Comparison of ENCODE assay signal across 8 cellular contexts in genomic region chr3:3015472-3016089, GRCh38.
A peak's percentile ranks its signal among the peaks of the same experiment; 100 is the strongest.
DNase-seq lines count a peak whose midpoint lies in the region; ATAC-seq and TF ChIP-seq lines count a peak whose summit lies in the region.

No MANE protein-coding gene starts in this region.

- ATAC-seq in GM21737 (IDR thresholded peaks at IDR 0.05; ENCODE audit: unreplicated experiment) (peak; percentile 74), left lobe of liver (peak; percentile 96)
- ATAC-seq in activated T-cell treated with anti-CD3 and anti-CD28 coated beads, Interleukin-2, amount 50 U/mL, for 72 hours (replicated peaks in 1 of 2): no peak

- intact Hi-C loops in ascending aorta (cut with DNase I): no loop called here

- TF ChIP-seq CTCF in ascending aorta (IDR thresholded peaks at IDR 0.05): peak in 2 of 3 experiments; percentile 14 to 43

- H3K4me3 ChIP-seq in ascending aorta: no peak overlapping the region

- H3K27ac ChIP-seq in ascending aorta: no peak overlapping the region

- DNase-seq in GF-D8 (lab: John Stamatoyannopoulos, UW) (peak; percentile 2), NAMALWA (ENCODE audit: low spot score) (peak; percentile 14), ascending aorta (ENCODE audit: low spot score in 2 of 2) (no peak), left lobe of liver (ENCODE audit: low spot score) (no peak), EL (no peak)
- DNase-seq in activated effector memory CD4-positive, alpha-beta T cell treated with Interleukin-2 at 50 U/mL for 16 hours: no peak
- DNase-seq in activated T-cell treated with anti-CD3 and anti-CD28 coated beads, Interleukin-2, amount 50 U/mL, for 72 hours: no peak

- no peaks in the 10 kb centered on the region for H3K36me3 Mint-ChIP-seq in activated T-cell treated with anti-CD3 and anti-CD28 coated beads, Interleukin-2, amount 50 U/mL, for 72 hours (ENCODE audit: insufficient read depth in 2 of 2)

- H3K4me1 Mint-ChIP-seq in activated T-cell treated with anti-CD3 and anti-CD28 coated beads, Interleukin-2, amount 50 U/mL, for 72 hours (ENCODE audit: low read depth): no peaks in the 10 kb centered on the region

- no peaks in the 10 kb centered on the region for H3K27me3 ChIP-seq in ascending aorta

- no peaks in the 10 kb centered on the region for H3K9me3 ChIP-seq in ascending aorta

- no peak overlapping the region for H3K27ac Mint-ChIP-seq in activated T-cell treated with anti-CD3 and anti-CD28 coated beads, Interleukin-2, amount 50 U/mL, for 72 hours

- H3K4me1 ChIP-seq in ascending aorta: no peaks in the 10 kb centered on the region

- H3K36me3 ChIP-seq in ascending aorta: no peaks in the 10 kb centered on the region

- peaks cover 36% of the 10 kb centered on the region for H3K27me3 Mint-ChIP-seq in activated T-cell treated with anti-CD3 and anti-CD28 coated beads, Interleukin-2, amount 50 U/mL, for 72 hours (ENCODE audit: low read depth)

- H3K4me3 Mint-ChIP-seq in activated T-cell treated with anti-CD3 and anti-CD28 coated beads, Interleukin-2, amount 50 U/mL, for 72 hours: no peak overlapping the region

- H3K9me3 Mint-ChIP-seq in activated T-cell treated with anti-CD3 and anti-CD28 coated beads, Interleukin-2, amount 50 U/mL, for 72 hours: no peaks in the 10 kb centered on the region

Comparison
In these comparisons a context has a peak if more than half of its experiments do, and no peak if none do; other contexts are left out.
1. DNase-seq: peak in GF-D8 (single experiment) and NAMALWA (single experiment); none in ascending aorta (0 of 2), left lobe of liver (single experiment), activated effector memory CD4-positive, alpha-beta T cell treated with Interleukin-2 at 50 U/mL for 16 hours (single experiment), EL (single experiment) and activated T-cell treated with anti-CD3 and anti-CD28 coated beads, Interleukin-2, amount 50 U/mL, for 72 hours (0 of 2).
2. ATAC-seq: peak in GM21737 (single experiment) and left lobe of liver (single experiment); none in activated T-cell treated with anti-CD3 and anti-CD28 coated beads, Interleukin-2, amount 50 U/mL, for 72 hours (0 of 2).